Comparison of ENCODE assay signal across 8 cellular contexts in the genomic region with DNA sequence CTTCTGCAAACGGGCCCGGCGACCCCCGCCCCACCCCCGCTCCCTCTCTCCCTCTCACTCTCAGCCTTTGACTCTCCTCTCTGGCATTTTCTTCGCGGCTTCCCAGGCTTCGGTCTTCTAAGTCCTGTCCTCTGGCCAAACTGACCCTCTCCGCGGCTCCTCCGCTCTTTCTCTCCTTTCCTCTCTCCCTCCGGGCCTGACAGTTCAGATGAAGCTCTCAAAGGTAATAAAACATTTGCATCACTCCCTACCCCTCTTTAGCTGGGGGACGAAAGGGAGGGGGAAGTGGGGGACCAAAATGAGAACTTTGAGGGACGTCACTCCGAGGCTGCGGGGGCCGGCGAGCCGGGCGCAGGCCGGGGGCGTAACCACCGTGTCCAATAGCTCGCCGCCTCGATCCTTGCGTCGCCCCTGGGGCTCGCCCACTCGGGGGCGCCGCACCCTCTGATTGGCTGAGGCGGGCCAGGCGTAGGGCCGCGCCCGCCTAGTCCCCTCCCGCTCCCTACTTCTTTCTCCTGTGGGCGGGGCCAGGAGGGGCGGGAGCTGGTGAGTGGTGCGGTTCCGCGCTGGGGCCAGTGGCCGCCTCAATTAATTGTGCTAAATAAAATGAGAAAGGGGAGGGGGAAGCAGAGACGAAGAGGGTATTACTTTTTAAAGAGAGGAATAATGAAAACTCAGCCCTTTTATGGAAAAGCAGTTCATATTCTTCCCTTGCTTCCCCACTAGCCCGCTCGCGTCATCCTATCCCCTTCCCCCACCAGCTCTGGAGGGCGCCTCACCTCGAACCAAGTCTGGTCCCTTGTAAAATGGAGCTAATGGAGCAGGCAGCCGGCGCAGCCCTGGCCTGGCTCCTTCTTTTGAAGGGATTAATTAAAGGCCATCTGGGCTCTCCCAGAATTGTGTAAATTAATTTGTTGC. TPM values are rescaled to one million over a fixed set of nuclear protein-coding genes. Genes with fewer than 3 reads are reported as not detected.
DNase-seq lines count a peak whose midpoint lies in the region; ATAC-seq, FAIRE-seq and TF ChIP-seq lines count a peak whose summit lies in the region.

A gene (minus strand): TSS at position 228 of the 918 bp plus-strand sequence. CDS start 1,064 bp downstream, outside the sequence.

- ATAC-seq in HepG2 (no peak), GM18873 (IDR thresholded peaks at IDR 0.05; ENCODE audit: low FRiP score, unreplicated experiment) (no peak), HG03469 (IDR thresholded peaks at IDR 0.05; ENCODE audit: unreplicated experiment) (no peak)

- H3K9me2 ChIP-seq in PC-9 (ENCODE audit: insufficient read depth) = no peaks in the 10 kb centered on the region

- POLR2A ChIA-PET in PC-9 (lab: Charles Lee; ENCODE audit: unreplicated experiment) = no interaction called here
- POLR2A ChIA-PET in HepG2 (lab: Yijun Ruan, JAX) = no interaction called here

- peaks cover 75% of the 10 kb centered on the region for H3K27me3 ChIP-seq in BLaER1
- H3K27me3 ChIP-seq in PC-9 (ENCODE audit: insufficient read depth, low read depth) = no peaks in the 10 kb centered on the region
- peaks cover 10 to 85% of the 10 kb centered on the region in 2 experiments for H3K27me3 ChIP-seq in HepG2 (ENCODE audit: control insufficient read depth in 1 of 2, insufficient read depth in 2 of 2, low read length in 2 of 2)
- H3K27me3 ChIP-seq in stomach = peaks cover 70 to 100% (median 100%) of the 10 kb centered on the region in 3 donors

- H3K27ac ChIP-seq in BLaER1 (no peak within 1 kb of the TSS), PC-9 (no peak within 1 kb of the TSS), HepG2 (ENCODE audit: extremely low read length, insufficient read depth, low read length) (no peak within 1 kb of the TSS), stomach (peak within 1 kb of the TSS in 1 of 5 donors; percentile 18)

- no peaks in the 10 kb centered on the region for H3K4me1 ChIP-seq in BLaER1
- no peaks in the 10 kb centered on the region for H3K4me1 ChIP-seq in PC-9 (replicated peaks; ENCODE audit: insufficient read depth)
- 0 out of 2 replicates have a peak, but pooled peaks cover 9% of the 10 kb centered on the region for H3K4me1 ChIP-seq in HepG2 (ENCODE audit: insufficient read depth, low read length)
- H3K4me1 ChIP-seq in stomach = peaks cover 23 to 47% (median 37%) of the 10 kb centered on the region in 4 donors

- WGBS in HepG2 (ENCODE audit: low lambda C conversion rate) = 58% methylated on average over 48 of the region's 52 CpGs
- 4 to 9% (median 6%) methylated on average over 46 to 52 of the region's 52 CpGs for WGBS in stomach, 5 donors

- BruUV-seq in PC-9 (replicated peaks; lab: Mats Ljungman, UMichigan) (no TSS peak), HepG2 (replicated peaks; lab: Mats Ljungman, UMichigan) (no TSS peak)

- DNase-seq in HK-2 (ENCODE audit: unreplicated experiment) (peak; percentile 92), PC-9 (peak; percentile 60 to 62), dermis microvascular lymphatic vessel endothelial cell (ENCODE audit: low read depth in 2 of 2) (peak; percentile 30 to 71), HepG2 (ENCODE audit: low spot score) (no peak), stomach (peak; percentile 38)

- no peak for TF ChIP-seq RAD21 in HepG2 (CRISPR knock-in tag; IDR thresholded peaks at IDR 0.05)

- TF ChIP-seq EP300 in HepG2 (IDR thresholded peaks at IDR 0.05; ENCODE audit: low read depth in 2 of 2, low read length in 2 of 2) = no peak
- no peak for TF ChIP-seq EP300 in HepG2 (CRISPR knock-in tag; IDR thresholded peaks at IDR 0.05; ENCODE audit: borderline replicate concordance)
- TF ChIP-seq EP300 in stomach (IDR thresholded peaks at IDR 0.05) = no peak

- CTCF ChIA-PET in PC-9 (lab: Charles Lee) = interaction anchor here (0.6 to 0.7 kb wide), 2 partner anchors 585 to 728 kb away, joined by 3 to 4 read pairs; no protein-coding TSS in a partner anchor
- CTCF ChIA-PET in HepG2 (lab: Yijun Ruan, JAX; ENCODE audit: low intra/inter-chr PET ratio, low total read pairs) = no interaction called here

- H3K4me2 ChIP-seq in BLaER1 (peak within 1 kb of the TSS; percentile 13; the same call in 1 of the 2 replicates), PC-9 (peak within 1 kb of the TSS; percentile 85), HepG2 (ENCODE audit: low read depth, low read length) (peak within 1 kb of the TSS; percentile 25)

- H3K9me3 ChIP-seq in BLaER1 = peaks cover 71% of the 10 kb centered on the region
- no peaks in the 10 kb centered on the region for H3K9me3 ChIP-seq in PC-9 (ENCODE audit: insufficient read depth, low read depth)
- no peaks in the 10 kb centered on the region for H3K9me3 ChIP-seq in HepG2 (ENCODE audit: low read length)
- peaks cover 0 to 33% (median 10%) of the 10 kb centered on the region in 4 donors for H3K9me3 ChIP-seq in stomach

- H4K20me1 ChIP-seq in BLaER1 = no peaks in the 10 kb centered on the region
- no peaks in the 10 kb centered on the region for H4K20me1 ChIP-seq in PC-9 (ENCODE audit: insufficient read depth)
- H4K20me1 ChIP-seq in HepG2 (ENCODE audit: insufficient read depth, low read length) = no peaks in the 10 kb centered on the region

- H3K9ac ChIP-seq in BLaER1 (no peak within 1 kb of the TSS), HepG2 (ENCODE audit: insufficient read depth, low read depth, low read length) (no peak within 1 kb of the TSS)

- no peak for TF ChIP-seq CTCF in PC-9 (conservative IDR thresholded peaks at IDR 0.05)
- TF ChIP-seq CTCF in HepG2 (CRISPR knock-in tag; IDR thresholded peaks at IDR 0.05) = no peak
- TF ChIP-seq CTCF in stomach (IDR thresholded peaks at IDR 0.05) = no peak

- H2AFZ ChIP-seq in PC-9 (peak within 1 kb of the TSS; percentile 87), HepG2 (ENCODE audit: low read length) (no peak within 1 kb of the TSS)

- H3K79me2 ChIP-seq in PC-9 (ENCODE audit: low read depth) (no peaks in the 10 kb centered on the region), HepG2 (ENCODE audit: insufficient read depth, low read length) (no peaks in the 10 kb centered on the region)

- in situ Hi-C loops in HepG2 (cut with HindIII; ENCODE audit: extremely low pct_ligation_motif_present, low pct_unique_long_range_greater_than_20kb) = no loop called here

- H3F3A ChIP-seq in PC-9 (ENCODE audit: insufficient read depth, low read depth) = no peaks in the 10 kb centered on the region

- FAIRE-seq in HepG2 (lab: Jason Lieb, UNC) = no peak

- peak within 1 kb of the TSS; percentile 49 for H3K4me3 ChIP-seq in BLaER1
- H3K4me3 ChIP-seq in PC-9 = peak within 1 kb of the TSS; percentile 63
- H3K4me3 ChIP-seq in HepG2 (replicated peaks in 1 of 3; ENCODE audit: insufficient read depth in 1 of 3, low read depth in 2 of 3, low read length in 3 of 3) = peak within 1 kb of the TSS in 1 of 3 experiments; percentile 28; a peak in 1 of 6 replicates
- peak within 1 kb of the TSS; percentile 33 to 54 (median 45) for H3K4me3 ChIP-seq in stomach

- intact Hi-C loops in PC-9 (cut with micrococcal nuclease; ENCODE audit: unreplicated experiment) = no loop called here
- intact Hi-C loops in HepG2 (cut with micrococcal nuclease; ENCODE audit: unreplicated experiment) = no loop called here
- intact Hi-C loops in stomach (cut with DNase I; ENCODE audit: low total_unique reads) = no loop called here

- TF ChIP-seq POLR2A in HepG2 (IDR thresholded peaks at IDR 0.05; ENCODE audit: insufficient read depth in 1 of 2, low read depth in 2 of 2, low read length in 2 of 2) = no peak
- no peak for TF ChIP-seq POLR2A in stomach (IDR thresholded peaks at IDR 0.05)

- H3K36me3 ChIP-seq in BLaER1 (no peaks in the 10 kb centered on the region), PC-9 (ENCODE audit: low read depth) (no peaks in the 10 kb centered on the region), HepG2 (replicated peaks in 1 of 2; ENCODE audit: control insufficient read depth in 1 of 2, insufficient read depth in 2 of 2, low read length in 2 of 2) (no peaks in the 10 kb centered on the region), stomach (no peaks in the 10 kb centered on the region)

TF ChIP-seq in HepG2, 621 proteins besides CTCF, POLR2A, EP300 and RAD21:
- TF ChIP-seq KAT2B (IDR thresholded peaks at IDR 0.05; ENCODE audit: borderline replicate concordance, low read depth, low read length) (no peak), POLR2AphosphoS2 (IDR thresholded peaks at IDR 0.05; ENCODE audit: low read depth, low read length) (no peak)

RNA-seq across cellular contexts. Expression of the gene that starts here (rescaled TPM):
- 0.37 and 0.63 TPM in 2 replicates for total RNA-seq in PC-9 (2021)
- total RNA-seq in dermis microvascular lymphatic vessel endothelial cell = not detected in 2 replicates
- total RNA-seq in HepG2 (2016; rRNA removed; fragmentation: Illumina TruSeq; extraction: Trizol) = not detected in 2 replicates
- not detected in 2 replicates for total RNA-seq in HepG2 (2016; cell fraction: cytosol; rRNA removed; fragmentation: Illumina TruSeq; extraction: Trizol; ENCODE audit: low read depth)
- not detected in 2 replicates for total RNA-seq in HepG2 (2016; cell fraction: insoluble cytoplasmic fraction; rRNA removed; fragmentation: Illumina TruSeq; extraction: Trizol)
- not detected in 2 replicates for total RNA-seq in HepG2 (2016; cell fraction: membrane; rRNA removed; fragmentation: Illumina TruSeq; extraction: Trizol)
- total RNA-seq in HepG2 (2016; cell fraction: nucleus; rRNA removed; fragmentation: Illumina TruSeq; extraction: Trizol) = not detected in 2 replicates
- not detected in 2 replicates for polyA plus RNA-seq in HepG2 (2011; rRNA removed)
- not detected in 2 replicates for polyA plus RNA-seq in HepG2 (2011; cell fraction: cytosol; rRNA removed)
- not detected in 2 replicates for polyA plus RNA-seq in HepG2 (2011; cell fraction: nucleus; rRNA removed)
- not detected in 2 replicates for polyA plus RNA-seq in HepG2 (2012)
- not detected in 2 replicates for polyA plus RNA-seq in HepG2 (2016; cell fraction: cytosol; fragmentation: Illumina TruSeq; extraction: Trizol; ENCODE audit: low read depth)
- polyA plus RNA-seq in HepG2 (2016; cell fraction: insoluble cytoplasmic fraction; fragmentation: Illumina TruSeq; extraction: Trizol; ENCODE audit: low read depth) = not detected in 2 replicates
- not detected in 2 replicates for polyA plus RNA-seq in HepG2 (2016; cell fraction: membrane; fragmentation: Illumina TruSeq; extraction: Trizol; ENCODE audit: low read depth)
- polyA plus RNA-seq in HepG2 (2016; cell fraction: nucleus; fragmentation: Illumina TruSeq; extraction: Trizol; ENCODE audit: insufficient read depth, low read depth) = not detected in 2 replicates
- not detected in 2 replicates for polyA minus RNA-seq in HepG2 (2011; rRNA and poly(A)+ RNA removed; ENCODE audit: low replicate concordance)
- not detected in 2 replicates for polyA minus RNA-seq in HepG2 (2011; cell fraction: cytosol; rRNA and poly(A)+ RNA removed)
- polyA minus RNA-seq in HepG2 (2011; cell fraction: nucleus; rRNA and poly(A)+ RNA removed) = not detected in 2 replicates
- total RNA-seq in stomach = 1 to 10 TPM in 1 of 5 donors, not detected in 4; 1.1 TPM
- polyA plus RNA-seq in stomach = 1 to 10 TPM in 1 of 3 donors, not detected in 2; 5.2 TPM

Comparison
In these comparisons a context has a peak if more than half of its experiments do, and no peak if none do; other contexts are left out.
1. Peak in DNase-seq, H3K4me3 ChIP-seq and H3K4me2 ChIP-seq in PC-9; RNA of the gene not detected or under 1 TPM.
2. Peak in DNase-seq in dermis microvascular lymphatic vessel endothelial cell; RNA of the gene not detected or under 1 TPM.
3. H3K4me2 ChIP-seq: peak in every context shown above with its lines; median percentile 85 in PC-9; 25 in HepG2; 13 in BLaER1.